In genomic region chr20:5172903-5173463, GRCh38 we compare ENCODE assay signal across 1 cellular context.
TF ChIP-seq lines count a peak whose summit lies in the region.

No MANE protein-coding gene starts in this region.

TF ChIP-seq in HepG2, 621 proteins besides CTCF, POLR2A, EP300 and RAD21 (continued from another document and continues in another):
- peak; percentile 90 for TF ChIP-seq ZNF687 (CRISPR knock-in tag; IDR thresholded peaks at IDR 0.05)
- no peak for TF ChIP-seq PRDM10 (CRISPR knock-in tag; IDR thresholded peaks at IDR 0.05; ENCODE audit: low read depth)
- peak; percentile 89 for TF ChIP-seq SALL1 (CRISPR knock-in tag; IDR thresholded peaks at IDR 0.05)
- TF ChIP-seq KDM5B (CRISPR knock-in tag; IDR thresholded peaks at IDR 0.05; ENCODE audit: borderline replicate concordance), result peak; percentile 40; the same call in 1 of the 2 replicates
- TF ChIP-seq ZKSCAN5 (CRISPR knock-in tag; IDR thresholded peaks at IDR 0.05), result no peak
- TF ChIP-seq ELF3 (CRISPR knock-in tag; IDR thresholded peaks at IDR 0.05), result peak; percentile 74
- no peak; the same call in 1 of the 2 replicates for TF ChIP-seq ZKSCAN1 (IDR thresholded peaks at IDR 0.05; ENCODE audit: low read length)
- peak; percentile 96 for TF ChIP-seq FOXA3 (CRISPR knock-in tag; IDR thresholded peaks at IDR 0.05)
- 0 out of 2 replicates have a peak, but pooled peaks have one; percentile 23 for TF ChIP-seq SIN3A (IDR thresholded peaks at IDR 0.05; ENCODE audit: borderline replicate concordance, low read depth, low read length)
- TF ChIP-seq MED13 (CRISPR knock-in tag; IDR thresholded peaks at IDR 0.05), result no peak
- TF ChIP-seq AHDC1 (CRISPR knock-in tag; IDR thresholded peaks at IDR 0.05; ENCODE audit: borderline replicate concordance), result peak; percentile 70; the same call in 1 of the 2 replicates
- TF ChIP-seq HMGXB3 (CRISPR knock-in tag; IDR thresholded peaks at IDR 0.05; ENCODE audit: borderline replicate concordance), result 0 out of 2 replicates have a peak, but pooled peaks have one; percentile 40
- TF ChIP-seq YY1 (IDR thresholded peaks at IDR 0.05; ENCODE audit: insufficient read depth, insufficient replicate concordance, low read depth, low read length), result peak; percentile 26
- peak; percentile 36; the same call in 1 of the 2 replicates for TF ChIP-seq PHF8 (CRISPR knock-in tag; IDR thresholded peaks at IDR 0.05)
- TF ChIP-seq ZNF83 (CRISPR knock-in tag; IDR thresholded peaks at IDR 0.05; ENCODE audit: borderline replicate concordance), result 0 out of 2 replicates have a peak, but pooled peaks have one; percentile 18
- TF ChIP-seq MTA1 (CRISPR knock-in tag; IDR thresholded peaks at IDR 0.05; ENCODE audit: borderline replicate concordance), result 0 out of 2 replicates have a peak, but pooled peaks have one; percentile 15
- peak; percentile 82; the same call in 1 of the 2 replicates for TF ChIP-seq ZNF766 (CRISPR knock-in tag; IDR thresholded peaks at IDR 0.05; ENCODE audit: borderline replicate concordance)
- no peak for TF ChIP-seq PRDM15 (CRISPR knock-in tag; IDR thresholded peaks at IDR 0.05)
- no peak for TF ChIP-seq ZNF136 (CRISPR knock-in tag; IDR thresholded peaks at IDR 0.05; ENCODE audit: low read depth)
- TF ChIP-seq PHF5A (CRISPR knock-in tag; IDR thresholded peaks at IDR 0.05; ENCODE audit: low read depth, unreplicated experiment), result peak; percentile 71
- TF ChIP-seq SOX6 (IDR thresholded peaks at IDR 0.05), result no peak
- peak; percentile 78 for TF ChIP-seq SOX6 (CRISPR knock-in tag; IDR thresholded peaks at IDR 0.05)
- TF ChIP-seq TFAP4 (IDR thresholded peaks at IDR 0.05; ENCODE audit: borderline replicate concordance, low read depth), result peak; percentile 76; the same call in 1 of the 2 replicates
- TF ChIP-seq RBAK (CRISPR knock-in tag; IDR thresholded peaks at IDR 0.05), result no peak
- peak; percentile 45; the same call in 1 of the 2 replicates for TF ChIP-seq ZBTB44 (CRISPR knock-in tag; IDR thresholded peaks at IDR 0.05)
- no peak for TF ChIP-seq MXD3 (CRISPR knock-in tag; IDR thresholded peaks at IDR 0.05)
- TF ChIP-seq TAF1 (CRISPR knock-in tag; IDR thresholded peaks at IDR 0.05), result 0 out of 2 replicates have a peak, but pooled peaks have one; percentile 15
